Comparison of ENCODE assay signal across 1 cellular context in genomic region chr18:31206787-31207381, GRCh38.
TF ChIP-seq lines count a peak whose summit lies in the region.

No MANE protein-coding gene starts in this region.

TF ChIP-seq in HepG2, 621 proteins besides CTCF, POLR2A, EP300 and RAD21 (continued from another document and continues in another):
- TF ChIP-seq MXD1 (CRISPR knock-in tag; IDR thresholded peaks at IDR 0.05) (no peak), ZNF660 (CRISPR knock-in tag; IDR thresholded peaks at IDR 0.05; ENCODE audit: borderline replicate concordance, low read depth) (no peak), RARA (CRISPR knock-in tag; IDR thresholded peaks at IDR 0.05) (0 out of 2 replicates have a peak, but pooled peaks have one; percentile 8), SP140L (CRISPR knock-in tag; IDR thresholded peaks at IDR 0.05; ENCODE audit: borderline replicate concordance) (no peak), ZNF20 (CRISPR knock-in tag; IDR thresholded peaks at IDR 0.05) (no peak), AGO2 (optimal IDR thresholded peaks at IDR 0.05; ENCODE audit: low read depth, low read length) (no peak), NR3C1 (CRISPR knock-in tag; IDR thresholded peaks at IDR 0.05) (no peak), ZNF747 (CRISPR knock-in tag; IDR thresholded peaks at IDR 0.05; ENCODE audit: borderline replicate concordance) (no peak), ZNF878 (CRISPR knock-in tag; IDR thresholded peaks at IDR 0.05) (no peak), TAF15 (IDR thresholded peaks at IDR 0.05; ENCODE audit: low read depth, low read length, poor library complexity, severe bottlenecking) (no peak), PLSCR1 (CRISPR knock-in tag; IDR thresholded peaks at IDR 0.05; ENCODE audit: borderline replicate concordance) (no peak), ZGPAT (CRISPR knock-in tag; IDR thresholded peaks at IDR 0.05) (no peak), DRAP1 (CRISPR knock-in tag; IDR thresholded peaks at IDR 0.05) (peak; percentile 75; the same call in 1 of the 2 replicates), PHF20 (CRISPR knock-in tag; IDR thresholded peaks at IDR 0.05) (no peak), HNRNPH1 (optimal IDR thresholded peaks at IDR 0.05; ENCODE audit: low read depth, low read length) (no peak), BRD4 (CRISPR knock-in tag; IDR thresholded peaks at IDR 0.05) (no peak), HNF1A (IDR thresholded peaks at IDR 0.05; ENCODE audit: low read depth) (0 out of 2 replicates have a peak, but pooled peaks have one; percentile 24), HNF1A (CRISPR knock-in tag; IDR thresholded peaks at IDR 0.05; ENCODE audit: borderline replicate concordance) (peak; percentile 44; the same call in 1 of the 2 replicates), ZNF333 (CRISPR knock-in tag; IDR thresholded peaks at IDR 0.05; ENCODE audit: borderline replicate concordance) (no peak), DZIP1 (CRISPR knock-in tag; IDR thresholded peaks at IDR 0.05) (no peak), KAT8 (CRISPR knock-in tag; IDR thresholded peaks at IDR 0.05) (peak; percentile 42; the same call in 1 of the 2 replicates), NBN (conservative IDR thresholded peaks at IDR 0.05) (no peak), MBNL3 (CRISPR knock-in tag; conservative IDR thresholded peaks at IDR 0.05) (no peak), ELF4 (CRISPR knock-in tag; IDR thresholded peaks at IDR 0.05; ENCODE audit: borderline replicate concordance) (no peak), SMAD3 (CRISPR knock-in tag; IDR thresholded peaks at IDR 0.05) (0 out of 2 replicates have a peak, but pooled peaks have one; percentile 44), GMEB2 (CRISPR knock-in tag; IDR thresholded peaks at IDR 0.05; ENCODE audit: low read depth) (no peak), POGK (CRISPR knock-in tag; conservative IDR thresholded peaks at IDR 0.05) (no peak), CEBPG (CRISPR knock-in tag; IDR thresholded peaks at IDR 0.05) (0 out of 2 replicates have a peak, but pooled peaks have one; percentile 16), ZNF788 (CRISPR knock-in tag; IDR thresholded peaks at IDR 0.05; ENCODE audit: borderline replicate concordance) (no peak), ZBTB21 (CRISPR knock-in tag; IDR thresholded peaks at IDR 0.05) (no peak), PCBP1 (IDR thresholded peaks at IDR 0.05; ENCODE audit: borderline replicate concordance, low read depth, low read length) (no peak), TRIM22 (IDR thresholded peaks at IDR 0.05) (no peak), ZBTB8A (CRISPR knock-in tag; IDR thresholded peaks at IDR 0.05; ENCODE audit: borderline replicate concordance, low read depth) (no peak), ZZZ3 (CRISPR knock-in tag; IDR thresholded peaks at IDR 0.05; ENCODE audit: borderline replicate concordance) (no peak), ZBTB43 (CRISPR knock-in tag; conservative IDR thresholded peaks at IDR 0.05) (no peak), SP2 (CRISPR knock-in tag; IDR thresholded peaks at IDR 0.05) (no peak), SAFB2 (CRISPR knock-in tag; IDR thresholded peaks at IDR 0.05; ENCODE audit: borderline replicate concordance, low read depth) (no peak), NPAS2 (CRISPR knock-in tag; IDR thresholded peaks at IDR 0.05; ENCODE audit: borderline replicate concordance) (no peak), STAG1 (CRISPR knock-in tag; IDR thresholded peaks at IDR 0.05) (peak; percentile 34), HOXD1 (CRISPR knock-in tag; IDR thresholded peaks at IDR 0.05) (no peak), FIP1L1 (IDR thresholded peaks at IDR 0.05; ENCODE audit: borderline replicate concordance, insufficient read depth, low read depth, low read length) (no peak), ZBTB34 (CRISPR knock-in tag; IDR thresholded peaks at IDR 0.05) (no peak), ZNF232 (CRISPR knock-in tag; IDR thresholded peaks at IDR 0.05; ENCODE audit: borderline replicate concordance) (no peak), ZNF768 (CRISPR knock-in tag; IDR thresholded peaks at IDR 0.05) (no peak), FOXK1 (CRISPR knock-in tag; IDR thresholded peaks at IDR 0.05; ENCODE audit: borderline replicate concordance, low read depth) (no peak), YY1 (IDR thresholded peaks at IDR 0.05; ENCODE audit: insufficient read depth, insufficient replicate concordance, low read depth, low read length) (no peak), CREBL2 (CRISPR knock-in tag; IDR thresholded peaks at IDR 0.05; ENCODE audit: borderline replicate concordance) (no peak), GATA4 (IDR thresholded peaks at IDR 0.05; ENCODE audit: borderline replicate concordance, low read depth) (no peak)
